In the genomic region with DNA sequence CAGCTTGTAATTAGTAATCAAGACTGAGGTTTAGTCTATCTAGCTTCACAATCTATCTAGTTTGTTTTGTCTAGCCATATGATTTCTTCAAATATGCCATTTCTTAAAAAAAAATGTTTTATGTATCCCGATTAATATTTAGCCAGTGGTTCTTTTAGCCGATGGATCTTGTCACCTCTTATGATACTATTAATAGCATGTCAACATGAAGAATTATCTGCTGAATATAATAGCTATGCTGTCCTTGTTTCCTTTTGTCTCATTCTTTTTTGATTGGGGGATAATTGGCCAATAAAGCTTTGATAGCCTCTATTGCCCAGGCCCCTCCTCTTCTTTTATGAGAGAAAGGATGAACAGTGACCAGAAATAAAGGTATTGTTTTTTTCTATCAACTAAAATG, we compare ENCODE assay signal across 20 cellular contexts. TPM values are rescaled to one million over a fixed set of nuclear protein-coding genes. Genes with fewer than 3 reads are reported as not detected.
DNase-seq lines count a peak whose midpoint lies in the region; ATAC-seq and TF ChIP-seq lines count a peak whose summit lies in the region.
"Had no signal": no experiment of that assay in that cellular context is flagged by ENCODE, and none has a peak within 500 bp of the region (broad histone marks: within the 10 kb centered on the region; RNA-seq: fewer than 3 reads in every experiment).

No MANE protein-coding gene starts in this region.

- H3K9me3 ChIP-seq in heart right ventricle (peaks cover 0 to 19% (median 0%) of the 10 kb centered on the region in 11 donors), Loucy (ENCODE audit: insufficient read depth, low read depth, low read length) (peaks cover 8% of the 10 kb centered on the region; the same call in 1 of the 2 replicates), osteoblast (ENCODE audit: low read depth, low read length) (no peaks in the 10 kb centered on the region)
- H3K9me3 ChIP-seq: A549, Peyer's patch had no signal

- peaks cover 8% of the 10 kb centered on the region for H3K9me3 Mint-ChIP-seq in chondrocyte (ENCODE audit: low read depth)

- 43 to 50% methylated on average over 2 of the region's 2 CpGs for WGBS in heart right ventricle, 2 donors

- H3F3A ChIP-seq in Loucy (ENCODE audit: low read depth), result peaks cover 6% of the 10 kb centered on the region; the same call in 1 of the 2 replicates

- H3K36me3 ChIP-seq in heart right ventricle (peaks cover 0 to 33% (median 0%) of the 10 kb centered on the region in 9 donors), Loucy (ENCODE audit: insufficient read depth, low read length) (peaks cover 54% of the 10 kb centered on the region), osteoblast (ENCODE audit: insufficient read depth, low read length) (peaks cover 13% of the 10 kb centered on the region)

- no peak overlapping the region for H3K4me3 Mint-ChIP-seq in chondrocyte (ENCODE audit: unreplicated experiment)
- H3K4me3 Mint-ChIP-seq: HFFc6 had no signal

- DNase-seq in Right ventricle myocardium superior, result no peak
- no peak for DNase-seq in heart right ventricle
- no peak for DNase-seq in chondrocyte (ENCODE audit: low spot score)
- no peak for DNase-seq in osteoblast (ENCODE audit: insufficient read length, low spot score, missing footprints)
- no peak for DNase-seq in retina
- DNase-seq in AG08396 (ENCODE audit: low spot score), result no peak
- DNase-seq: DMS 273 treated with DMSO at 0.1 percent for 48 hours, DND-41, H7, HFFc6, NCI-H1105 treated with DMSO at 0.1 percent for 48 hours, NCI-H2029, NCI-H345, NCI-H526, Peyer's patch had no signal

- peak overlapping the region in 1 of 10 donors; percentile 31 for H3K27ac ChIP-seq in heart right ventricle
- peak overlapping the region; percentile 28 for H3K27ac ChIP-seq in osteoblast (ENCODE audit: low read depth, low read length)
- H3K27ac ChIP-seq: A549, C4-2B, Peyer's patch had no signal

- H3K9me2 ChIP-seq in Loucy (replicated peaks; ENCODE audit: low read depth, low read length), result no peaks in the 10 kb centered on the region

- H2AFZ ChIP-seq in Loucy (ENCODE audit: low read length) (no peak overlapping the region), osteoblast (ENCODE audit: low read length) (no peak overlapping the region)

- H4K20me1 ChIP-seq in Loucy (ENCODE audit: insufficient read depth, low read length, poor library complexity, severe bottlenecking), result peaks cover 59% of the 10 kb centered on the region
- peaks cover 21% of the 10 kb centered on the region for H4K20me1 ChIP-seq in osteoblast (ENCODE audit: insufficient read depth, low read length)

- H3K4me3 ChIP-seq in heart right ventricle (no peak overlapping the region), Loucy (ENCODE audit: low read length, poor library complexity, severe bottlenecking) (no peak overlapping the region), osteoblast (ENCODE audit: insufficient read depth, low read length) (no peak overlapping the region)
- H3K4me3 ChIP-seq: A549, K562, Peyer's patch had no signal

- H3K79me2 ChIP-seq in Loucy (ENCODE audit: insufficient read depth, low read length) (peaks cover 97% of the 10 kb centered on the region), osteoblast (ENCODE audit: insufficient read depth, low read length) (peaks cover 79% of the 10 kb centered on the region)

- H3K4me1 ChIP-seq in heart right ventricle (peaks cover 0 to 47% (median 37%) of the 10 kb centered on the region in 9 donors), Loucy (ENCODE audit: insufficient read depth, low read length, poor library complexity, severe bottlenecking) (peaks cover 21% of the 10 kb centered on the region), osteoblast (ENCODE audit: insufficient read depth, low read length) (no peaks in the 10 kb centered on the region)
- H3K4me1 ChIP-seq: A549 had no signal

- H3K27ac Mint-ChIP-seq in chondrocyte (ENCODE audit: unreplicated experiment), result peak overlapping the region; percentile 36
- H3K27ac Mint-ChIP-seq: HFFc6 had no signal

- peaks cover 59% of the 10 kb centered on the region for H3K4me1 Mint-ChIP-seq in chondrocyte (ENCODE audit: low read depth)

- intact Hi-C loops in Right ventricle myocardium superior (cut with DNase I) (no loop called here), heart right ventricle (cut with DNase I) (no loop called here)

- peaks cover 7% of the 10 kb centered on the region for H3K36me3 Mint-ChIP-seq in chondrocyte (ENCODE audit: low read depth)

- no peaks in the 10 kb centered on the region for H3K27me3 ChIP-seq in heart right ventricle
- H3K27me3 ChIP-seq in Loucy (ENCODE audit: insufficient read depth, low read length, poor library complexity, severe bottlenecking), result no peaks in the 10 kb centered on the region
- no peaks in the 10 kb centered on the region for H3K27me3 ChIP-seq in osteoblast (ENCODE audit: insufficient read depth, low read length)
- H3K27me3 ChIP-seq: Peyer's patch had no signal

- no peaks in the 10 kb centered on the region for H3K27me3 Mint-ChIP-seq in chondrocyte (ENCODE audit: low read depth)

- ATAC-seq in Right ventricle myocardium superior (ENCODE audit: poor library complexity) (peak; percentile 52), heart right ventricle (no peak)
- ATAC-seq: A549, K562, Right ventricle myocardium inferior had no signal

- peak overlapping the region; percentile 33 for H3K4me2 ChIP-seq in Loucy (ENCODE audit: low read depth, low read length, poor library complexity, severe bottlenecking)
- no peak overlapping the region for H3K4me2 ChIP-seq in osteoblast (ENCODE audit: insufficient read depth, low read length)
- H3K4me2 ChIP-seq: A549 had no signal

- no peak overlapping the region for H3K9ac ChIP-seq in Loucy (ENCODE audit: low read depth, low read length, poor library complexity, severe bottlenecking)

- no peak for TF ChIP-seq CTCF in heart right ventricle (IDR thresholded peaks at IDR 0.05)
- TF ChIP-seq CTCF in Loucy (conservative IDR thresholded peaks at IDR 0.05; ENCODE audit: low read length), result no peak
- no peak for TF ChIP-seq CTCF in chondrocyte (IDR thresholded peaks at IDR 0.05)
- no peak for TF ChIP-seq CTCF in osteoblast (IDR thresholded peaks at IDR 0.05; ENCODE audit: extremely low read depth, low read depth, low read length)

RNA-seq across cellular contexts. Expression of gene PTEN, which starts 32.8 kb away (rescaled TPM):
- 54.3 TPM for total RNA-seq in Right ventricle myocardium superior
- total RNA-seq in heart right ventricle, result 10 to 100 TPM; 49.4 to 89.9 (median 56.9) TPM
- 10 to 100 TPM; 21.8 to 28.5 TPM for polyA plus RNA-seq in heart right ventricle
- 82.9 to 85.4 TPM (median 83.5 TPM) in 3 replicates for total RNA-seq in chondrocyte
- 169 and 193 TPM in 2 replicates for total RNA-seq in osteoblast

RNA-seq across cellular contexts. Expression of gene KLLN, which starts 32.9 kb away (rescaled TPM):
- total RNA-seq in Right ventricle myocardium superior (0.30 TPM), heart right ventricle (under 1 TPM; 0.17 to 0.69 (median 0.41) TPM), chondrocyte (0.62 to 0.82 TPM (median 0.72 TPM) in 3 replicates), osteoblast (0.59 and 0.72 TPM in 2 replicates)
- under 1 TPM; 0.15 to 0.19 TPM for polyA plus RNA-seq in heart right ventricle
